In genomic region chr4:83290059-83290774, GRCh38 we compare ENCODE assay signal across 3 cellular contexts.
TF ChIP-seq lines count a peak whose summit lies in the region.

No MANE protein-coding gene starts in this region.

TF ChIP-seq in K562, 482 proteins besides CTCF, POLR2A, EP300 and RAD21:
- TF ChIP-seq ZFP36 (IDR thresholded peaks at IDR 0.05; ENCODE audit: low read depth, low read length, partially characterized antibody): peak; percentile 27
- TF ChIP-seq ZNF431 (CRISPR knock-in tag; IDR thresholded peaks at IDR 0.05): peak; percentile 90

TF ChIP-seq in HepG2, 621 proteins besides CTCF, POLR2A, EP300 and RAD21:
- 0 out of 2 replicates have a peak, but pooled peaks have one; percentile 39 for TF ChIP-seq ZNF430 (CRISPR knock-in tag; IDR thresholded peaks at IDR 0.05)

TF ChIP-seq in liver, 16 proteins besides CTCF, POLR2A, EP300 and RAD21:
- TF ChIP-seq SP1 (IDR thresholded peaks at IDR 0.05) (peak; percentile 14), HNF4A (conservative IDR thresholded peaks at IDR 0.05) (peak; percentile 57 to 72), HNF4G (IDR thresholded peaks at IDR 0.05) (peak; percentile 21)
